ENCODE assay signal across 15 cellular contexts in the genomic region with DNA sequence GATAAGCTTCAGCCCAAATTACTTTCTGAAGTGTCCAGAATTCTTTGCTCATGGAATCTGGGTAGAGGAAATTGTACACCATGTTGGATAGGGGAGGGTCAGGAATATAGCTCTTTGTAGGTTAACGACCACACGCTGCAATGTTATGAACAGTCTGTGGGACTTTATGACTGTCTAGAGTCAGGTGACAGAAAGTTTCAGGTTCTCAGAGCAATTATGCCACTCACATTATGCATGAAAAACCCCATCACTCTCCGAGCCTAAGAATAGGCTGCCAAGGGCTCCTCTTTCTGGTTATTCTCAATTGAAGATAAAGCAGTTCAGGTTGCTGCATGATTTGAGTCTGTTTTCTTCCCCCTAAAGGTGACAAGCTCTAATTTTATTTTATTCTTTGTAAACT.
A peak's percentile ranks its signal among the peaks of the same experiment; 100 is the strongest.
DNase-seq lines count a peak whose midpoint lies in the region; ATAC-seq and TF ChIP-seq lines count a peak whose summit lies in the region.
"Had no signal": no experiment of that assay in that cellular context is flagged by ENCODE, and none has a peak within 500 bp of the region (broad histone marks: within the 10 kb centered on the region; RNA-seq: fewer than 3 reads in every experiment).

No MANE protein-coding gene starts in this region.

- no peak for TF ChIP-seq CTCF in GM10248 (IDR thresholded peaks at IDR 0.05; ENCODE audit: control extremely low read depth, extremely low read depth, low read depth, missing control alignments)

- DNase-seq in GM10248 (ENCODE audit: extremely low spot score) (peak; percentile 22), NCI-H146 (lab: John Stamatoyannopoulos, UW) (no peak), D341Med (ENCODE audit: low spot score) (no peak)
- DNase-seq in stimulated activated CD4-positive, alpha-beta T cell treated with anti-CD3 and anti-CD28 coated beads, Interleukin-12 subunit alpha, Interleukin-12 subunit beta, amount 100 ng/mL, for 4 hours, result no peak
- no peak for DNase-seq in activated CD4-positive, alpha-beta T cell treated with anti-CD3 and anti-CD28 coated beads, Interleukin-2, amount 50 U/mL, for 48 hours
- DNase-seq: activated CD8-positive, alpha-beta T cell treated with anti-CD3 and anti-CD28 coated beads, Interleukin-2, amount 10 ng/mL, durations not matched to agents 7 days and 5 days; activated naive CD8-positive, alpha-beta T cell treated with anti-CD3 and anti-CD28 coated beads for 36 hours; DMS 273 treated with DMSO at 0.1 percent for 48 hours; NCI-H2029 treated with DMSO at 0.1 percent for 48 hours; psoas muscle; stimulated activated CD4-positive, alpha-beta T cell treated with anti-CD3 and anti-CD28 coated beads, Interleukin-4, amount 100 ng/mL, for 4 hours; stimulated activated naive CD8-positive, alpha-beta T cell treated with anti-CD3 and anti-CD28 coated beads, Interleukin-15, amount 100 ng/mL, for 72 hours had no signal

- peak; percentile 99 for ATAC-seq in GM19035 (IDR thresholded peaks at IDR 0.05; ENCODE audit: unreplicated experiment)
- ATAC-seq in GM21786 (IDR thresholded peaks at IDR 0.05; ENCODE audit: unreplicated experiment), result peak; percentile 98
- peak; percentile 79 for ATAC-seq in HG03135 (IDR thresholded peaks at IDR 0.05; ENCODE audit: unreplicated experiment)
- ATAC-seq: activated CD8-positive, alpha-beta T cell treated with anti-CD3 and anti-CD28 coated beads, Interleukin-2, amount 10 ng/mL, durations not matched to agents 7 days and 5 days; psoas muscle; stimulated activated naive CD8-positive, alpha-beta T cell treated with anti-CD3 and anti-CD28 coated beads, Interleukin-15, amount 100 ng/mL, for 72 hours had no signal

- POLR2A ChIA-PET in GM10248 (lab: Yijun Ruan, JAX), result no interaction called here

- CTCF ChIA-PET in GM10248 (lab: Yijun Ruan, JAX), result interaction anchor here (2.2 kb wide), 1 partner anchor 11 kb away, joined by 5 read pairs; no protein-coding TSS in a partner anchor
